Comparison of ENCODE assay signal across 8 cellular contexts in the genomic region with DNA sequence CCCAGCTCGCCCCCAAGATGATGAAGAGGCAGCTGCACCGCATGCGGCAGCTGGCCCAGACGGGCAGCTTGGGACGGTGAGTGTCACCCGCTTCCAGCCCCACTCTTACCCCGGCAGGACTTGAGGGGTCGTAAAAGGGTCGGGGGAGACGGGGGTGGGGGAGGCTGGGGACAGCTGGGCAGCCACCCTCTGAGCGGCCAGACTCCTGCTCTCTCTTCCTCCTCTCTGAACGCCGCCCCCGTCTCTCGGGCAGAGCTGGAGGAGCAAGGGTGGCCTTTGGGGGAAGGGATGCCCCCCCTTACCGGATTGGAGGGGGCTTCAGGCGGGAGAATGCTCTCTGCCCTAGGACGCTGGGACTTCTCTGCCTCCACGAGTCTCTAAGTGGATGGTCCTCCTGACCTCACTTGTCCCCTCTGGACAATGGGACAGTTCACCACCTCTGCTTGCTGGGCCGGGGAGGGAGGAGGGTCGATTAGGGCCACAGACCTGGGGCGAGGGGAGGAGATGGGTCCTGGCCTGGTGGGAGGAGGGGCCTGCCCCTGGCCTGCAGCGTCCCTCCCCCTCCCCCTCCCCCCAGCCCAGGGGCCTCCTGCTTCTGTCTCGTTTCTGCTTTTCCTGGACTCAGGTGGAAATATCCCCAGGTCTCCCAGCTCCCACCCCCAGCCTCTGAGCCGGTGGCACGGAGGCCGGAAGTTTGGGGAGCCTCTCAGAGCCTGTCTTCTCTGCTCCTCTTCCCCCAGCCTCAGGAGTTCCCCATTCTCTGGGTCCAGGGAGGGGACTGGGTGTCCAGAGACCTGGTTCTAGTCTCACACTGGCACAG. TPM values are rescaled to one million over a fixed set of nuclear protein-coding genes. Genes with fewer than 3 reads are reported as not detected.
A peak's percentile ranks its signal among the peaks of the same experiment; 100 is the strongest.
DNase-seq lines count a peak whose midpoint lies in the region; ATAC-seq and TF ChIP-seq lines count a peak whose summit lies in the region.

No MANE protein-coding gene starts in this region.

- H3K27me3 ChIP-seq in SJCRH30 (no peaks in the 10 kb centered on the region), neuronal stem cell (ENCODE audit: control insufficient read depth in 3 of 3, insufficient read depth in 3 of 3, low read depth in 1 of 3, low read length in 3 of 3) (no peaks in the 10 kb centered on the region)

- peak overlapping the region; percentile 94 for H3K9ac ChIP-seq in neuronal stem cell (ENCODE audit: low read depth, low read length, poor library complexity)

- H3K36me3 ChIP-seq in SJCRH30: no peaks in the 10 kb centered on the region
- peaks cover 5 to 19% of the 10 kb centered on the region in 2 donors for H3K36me3 ChIP-seq in neuronal stem cell (replicated peaks in 1 of 2; ENCODE audit: control insufficient read depth in 2 of 2, insufficient read depth in 2 of 2, low read length in 2 of 2)

- H3K23ac ChIP-seq in neuronal stem cell (ENCODE audit: low read depth, low read length, poor library complexity): peak overlapping the region; percentile 90

- H3K9me3 ChIP-seq in SJCRH30 (replicated peaks) (no peaks in the 10 kb centered on the region), neuronal stem cell (replicated peaks in 1 of 2; ENCODE audit: control insufficient read depth in 2 of 2, insufficient read depth in 1 of 2, low read depth in 1 of 2, low read length in 2 of 2) (no peaks in the 10 kb centered on the region)

- H4K8ac ChIP-seq in neuronal stem cell (ENCODE audit: low read depth, low read length): no peak overlapping the region

- H3K4me2 ChIP-seq in neuronal stem cell (ENCODE audit: insufficient read depth, low read length, poor library complexity, severe bottlenecking): peak overlapping the region; percentile 80

- H4K91ac ChIP-seq in neuronal stem cell (ENCODE audit: low read depth, low read length, poor library complexity): no peak overlapping the region

- H3K4me1 ChIP-seq in SJCRH30 (peaks cover 36% of the 10 kb centered on the region), neuronal stem cell (ENCODE audit: control insufficient read depth in 2 of 2, insufficient read depth in 1 of 2, low read depth in 1 of 2, low read length in 2 of 2) (peaks cover 13 to 17% of the 10 kb centered on the region in 2 donors)

- ATAC-seq in HG02938 (IDR thresholded peaks at IDR 0.05; ENCODE audit: unreplicated experiment) (no peak), HG03342 (IDR thresholded peaks at IDR 0.05; ENCODE audit: unreplicated experiment) (no peak)

- peak overlapping the region; percentile 49 for H3K14ac ChIP-seq in neuronal stem cell (ENCODE audit: low read length)

- H2BK12ac ChIP-seq in neuronal stem cell (ENCODE audit: low read length): peak overlapping the region; percentile 53

- H3K4me3 ChIP-seq in SJCRH30: peak overlapping the region; percentile 65
- peak overlapping the region; percentile 55 for H3K4me3 ChIP-seq in epithelial cell of proximal tubule (ENCODE audit: low read depth, low read length)
- peak overlapping the region; percentile 58 to 81 for H3K4me3 ChIP-seq in neuronal stem cell (ENCODE audit: low read length in 2 of 2)

- H3K27ac ChIP-seq in SJCRH30 (no peak overlapping the region), neuronal stem cell (replicated peaks; ENCODE audit: low read length) (no peak overlapping the region)

- H3K18ac ChIP-seq in neuronal stem cell (ENCODE audit: low read length): peak overlapping the region; percentile 96

- H3K4ac ChIP-seq in neuronal stem cell (ENCODE audit: low read length): no peak overlapping the region

- peak overlapping the region; percentile 19 for H2BK5ac ChIP-seq in neuronal stem cell (ENCODE audit: low read length)

- H2BK15ac ChIP-seq in neuronal stem cell (ENCODE audit: low read length): peak overlapping the region; percentile 98

- peak overlapping the region; percentile 95 for H2AFZ ChIP-seq in neuronal stem cell (ENCODE audit: low read length)

- no CpG with 5 or more reads among the region's 27 CpGs for WGBS in neuronal stem cell (ENCODE audit: extremely low coverage in 2 of 2, insufficient read length in 2 of 2, insufficient replicate concordance in 1 of 2), 2 donors

- H2BK120ac ChIP-seq in neuronal stem cell (ENCODE audit: low read depth, low read length): peak overlapping the region; percentile 35

- H2AK5ac ChIP-seq in neuronal stem cell (ENCODE audit: low read depth, low read length): peak overlapping the region; percentile 98

- no peaks in the 10 kb centered on the region for H3K79me1 ChIP-seq in neuronal stem cell (ENCODE audit: low read depth, low read length)

- TF ChIP-seq CTCF in epithelial cell of proximal tubule (conservative IDR thresholded peaks at IDR 0.05; ENCODE audit: low read depth, low read length): no peak

- peak; percentile 17 for DNase-seq in DMS53 (lab: John Stamatoyannopoulos, UW)
- no peak for DNase-seq in DMS53 treated with DMSO at 0.1 percent for 48 hours (lab: John Stamatoyannopoulos, UW; ENCODE audit: unreplicated experiment)
- DNase-seq in SJCRH30: no peak
- DNase-seq in epithelial cell of proximal tubule (ENCODE audit: low read depth): no peak
- DNase-seq in neuronal stem cell (ENCODE audit: low spot score): no peak
- DNase-seq in AG08396 (ENCODE audit: low spot score): no peak

RNA-seq across cellular contexts. Expression of a gene that starts 0.5 kb away (rescaled TPM):
- total RNA-seq in SJCRH30 (2014; rRNA removed; shearing (Covaris generic)): 6.1 and 6.3 TPM in 2 replicates
- total RNA-seq in epithelial cell of proximal tubule: 15.1 and 25.0 TPM in 2 replicates
- polyA plus RNA-seq in neuronal stem cell (2013, experiment 1 of 2): 14.6 TPM
- 14.3 TPM for polyA plus RNA-seq in neuronal stem cell (2013, experiment 2 of 2)

RNA-seq across cellular contexts. Expression of a gene that starts 18.5 kb away (rescaled TPM):
- 43.3 and 48.3 TPM in 2 replicates for total RNA-seq in SJCRH30 (2014; rRNA removed; shearing (Covaris generic))
- total RNA-seq in epithelial cell of proximal tubule: 21.0 and 42.3 TPM in 2 replicates
- polyA plus RNA-seq in neuronal stem cell (2013, experiment 1 of 2): 46.4 TPM
- 44.0 TPM for polyA plus RNA-seq in neuronal stem cell (2013, experiment 2 of 2)

RNA-seq across cellular contexts. Expression of a gene that starts 31.3 kb away (rescaled TPM):
- 25.1 and 34.1 TPM in 2 replicates for total RNA-seq in SJCRH30 (2014; rRNA removed; shearing (Covaris generic))
- 43.8 and 49.6 TPM in 2 replicates for total RNA-seq in epithelial cell of proximal tubule
- 32.1 TPM for polyA plus RNA-seq in neuronal stem cell (2013, experiment 1 of 2)
- 31.4 TPM for polyA plus RNA-seq in neuronal stem cell (2013, experiment 2 of 2)

RNA-seq across cellular contexts. Expression of a gene that starts 35.5 kb away (rescaled TPM):
- 671 and 890 TPM in 2 replicates for total RNA-seq in SJCRH30 (2014; rRNA removed; shearing (Covaris generic))
- 1,711 and 1,833 TPM in 2 replicates for total RNA-seq in epithelial cell of proximal tubule
- polyA plus RNA-seq in neuronal stem cell (2013, experiment 1 of 2): 41.9 TPM
- polyA plus RNA-seq in neuronal stem cell (2013, experiment 2 of 2): 44.2 TPM

RNA-seq across cellular contexts. Expression of a gene that starts 46.2 kb away (rescaled TPM):
- total RNA-seq in SJCRH30 (2014; rRNA removed; shearing (Covaris generic)): 26.2 and 28.3 TPM in 2 replicates
- total RNA-seq in epithelial cell of proximal tubule: 18.2 and 47.9 TPM in 2 replicates
- polyA plus RNA-seq in neuronal stem cell (2013, experiment 1 of 2): 22.6 TPM
- 19.5 TPM for polyA plus RNA-seq in neuronal stem cell (2013, experiment 2 of 2)
